In genomic region chr3:133366921-133367320, GRCh38 we compare ENCODE assay signal across 26 cellular contexts. TPM values are rescaled to one million over a fixed set of nuclear protein-coding genes. Genes with fewer than 3 reads are reported as not detected.
"Had no signal": no experiment of that assay in that cellular context is flagged by ENCODE, and none has a peak within 500 bp of the region (broad histone marks: within the 10 kb centered on the region; RNA-seq: fewer than 3 reads in every experiment).

No MANE protein-coding gene starts in this region.

- H3K27ac ChIP-seq: stomach, suprapubic skin, testis, thoracic aorta, tibial artery, tibial nerve, transverse colon, upper lobe of left lung, upper lobe of right lung, uterus had no signal

- DNase-seq: stimulated activated CD4-positive, alpha-beta T cell treated with anti-CD3 and anti-CD28 coated beads, Interleukin-1b, Interleukin-23, amount 100 ng/mL, for 48 hours; stimulated activated CD4-positive, alpha-beta T cell treated with anti-CD3 and anti-CD28 coated beads, Interleukin-2, amount 100 ng/mL, for 24 hours; stimulated activated CD4-positive, alpha-beta T cell treated with anti-CD3 and anti-CD28 coated beads, Interleukin-2, amount 100 ng/mL, for 48 hours; stimulated activated CD4-positive, alpha-beta T cell treated with anti-CD3 and anti-CD28 coated beads, Interleukin-4, amount 100 ng/mL, for 1 hour; stimulated activated CD4-positive, alpha-beta T cell treated with anti-CD3 and anti-CD28 coated beads, Interleukin-4, amount 100 ng/mL, for 24 hours; stimulated activated CD4-positive, alpha-beta T cell treated with anti-CD3 and anti-CD28 coated beads, Interleukin-4, amount 100 ng/mL, for 4 hours; stimulated activated CD8-positive, alpha-beta memory T cell treated with anti-CD3 and anti-CD28 coated beads, Interleukin-4, amount 100 ng/mL, for 48 hours; stimulated activated naive B cell treated with anti-CD40 and anti-IgM and Interleukin-4, amounts not matched to agents 10 μg/mL and 1 μg/mL and 100 μg/mL, for 72 hours; stimulated activated naive CD4-positive, alpha-beta T cell; stimulated activated naive CD4-positive, alpha-beta T cell treated with Interleukin-2 at 50 U/mL for 16 hours; stimulated activated naive CD8-positive, alpha-beta T cell treated with anti-CD3 and anti-CD28 coated beads, Interleukin-15, amount 100 ng/mL, for 72 hours; stimulated activated naive CD8-positive, alpha-beta T cell treated with anti-CD3 and anti-CD28 coated beads, Interleukin-15, Interleukin-2, amounts not matched to agents 100 U/mL and 50 U/mL, for 24 hours; stomach; substantia nigra; testis; tibial artery; transverse colon; upper lobe of left lung; upper lobe of right lung; uterus had no signal

- H3K27me3 ChIP-seq: stomach, suprapubic skin, testis, tibial artery, tibial nerve, transverse colon, upper lobe of left lung, upper lobe of right lung, uterus had no signal

- ATAC-seq: stimulated activated naive B cell treated with anti-CD40 and anti-IgM and Interleukin-4, amounts not matched to agents 10 μg/mL and 1 μg/mL and 100 μg/mL, for 72 hours; stimulated activated naive CD8-positive, alpha-beta T cell treated with anti-CD3 and anti-CD28 coated beads, Interleukin-15, amount 100 ng/mL, for 72 hours; stimulated activated naive CD8-positive, alpha-beta T cell treated with anti-CD3 and anti-CD28 coated beads, Interleukin-15, Interleukin-2, amounts not matched to agents 100 U/mL and 50 U/mL, for 24 hours; upper lobe of right lung had no signal

- H3K36me3 ChIP-seq: stomach, suprapubic skin, thoracic aorta, tibial artery, tibial nerve, transverse colon, upper lobe of left lung, upper lobe of right lung, uterus had no signal

- H3K9me3 ChIP-seq: stomach, suprapubic skin, testis, thoracic aorta, tibial artery, tibial nerve, transverse colon, upper lobe of left lung, upper lobe of right lung, uterus had no signal

- H3K4me1 ChIP-seq: stomach, suprapubic skin, testis, tibial artery, tibial nerve, transverse colon, upper lobe of left lung, upper lobe of right lung, uterus had no signal

- H3K4me3 ChIP-seq: stomach, suprapubic skin, testis, thoracic aorta, tibial artery, tibial nerve, transverse colon, upper lobe of left lung, upper lobe of right lung, uterus had no signal

RNA-seq across cellular contexts. Expression of gene BFSP2, which starts 32.9 kb away (rescaled TPM):
- total RNA-seq: stomach, subcutaneous adipose tissue, testis, thoracic aorta, transverse colon, upper lobe of right lung, ureter, urinary bladder, uterus had no signal
- polyA plus RNA-seq: urinary bladder had no signal
